Comparison of ENCODE assay signal across 8 cellular contexts in the genomic region with DNA sequence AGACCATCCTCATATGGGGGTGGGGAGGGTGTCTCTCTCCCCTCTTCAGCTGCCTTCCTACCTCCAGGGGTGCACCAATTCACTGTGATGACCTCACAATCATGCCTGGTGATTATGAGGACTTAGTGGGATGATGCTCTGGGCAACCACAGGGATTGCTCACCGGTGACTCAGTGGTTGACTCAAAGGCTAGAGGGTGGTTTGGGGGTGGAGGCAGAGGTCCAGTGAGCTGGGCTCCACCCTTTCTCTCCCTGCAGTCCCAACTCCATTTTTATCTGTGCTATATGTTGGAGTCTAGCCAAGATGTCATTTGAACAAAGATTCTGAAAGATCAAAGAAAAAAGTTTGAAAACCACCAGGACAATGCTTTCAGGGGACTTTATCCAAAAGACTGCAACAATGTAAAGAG.
A peak's percentile ranks its signal among the peaks of the same experiment; 100 is the strongest.
DNase-seq lines count a peak whose midpoint lies in the region; ATAC-seq and TF ChIP-seq lines count a peak whose summit lies in the region.

No MANE protein-coding gene starts in this region.

- ATAC-seq in GM19023 (IDR thresholded peaks at IDR 0.05; ENCODE audit: unreplicated experiment) (no peak), GM21360 (IDR thresholded peaks at IDR 0.05; ENCODE audit: unreplicated experiment) (no peak), left lobe of liver (no peak)

- no peak for TF ChIP-seq CTCF in GM12864 (IDR thresholded peaks at IDR 0.05; ENCODE audit: low read depth, low read length, missing control alignments)
- TF ChIP-seq CTCF in epithelial cell of proximal tubule (conservative IDR thresholded peaks at IDR 0.05; ENCODE audit: low read depth, low read length), result no peak

- H3K4me3 ChIP-seq in GM12864 (ENCODE audit: low read depth, low read length) (no peak overlapping the region), epithelial cell of proximal tubule (ENCODE audit: low read depth, low read length) (no peak overlapping the region), skeletal muscle cell (ENCODE audit: low read depth, low read length) (no peak overlapping the region)

- DNase-seq in GM12864 (ENCODE audit: low read depth), result peak; percentile 3
- DNase-seq in NCI-H69 (lab: John Stamatoyannopoulos, UW), result peak; percentile 30
- peak; percentile 91 for DNase-seq in epithelial cell of proximal tubule (ENCODE audit: low read depth)
- peak; percentile 99 for DNase-seq in skeletal muscle cell (ENCODE audit: low read depth)
- no peak for DNase-seq in G401 (ENCODE audit: low spot score)
- no peak for DNase-seq in left lobe of liver (ENCODE audit: low spot score)

- in situ Hi-C loops in G401 (cut with HindIII; ENCODE audit: low sequenced_read_pairs), result no loop called here

Comparison
In these comparisons a context has a peak if more than half of its experiments do, and no peak if none do; other contexts are left out.
1. DNase-seq: peak in GM12864 (single experiment), NCI-H69 (single experiment), epithelial cell of proximal tubule (single experiment) and skeletal muscle cell (single experiment); none in G401 (single experiment) and left lobe of liver (single experiment).